19 cellular contexts compared by ENCODE assay signal in genomic region chr17:73610331-73610911, GRCh38. TPM values are rescaled to one million over a fixed set of nuclear protein-coding genes. Genes with fewer than 3 reads are reported as not detected.
DNase-seq lines count a peak whose midpoint lies in the region; ATAC-seq, FAIRE-seq and TF ChIP-seq lines count a peak whose summit lies in the region.
"Had no signal": no experiment of that assay in that cellular context is flagged by ENCODE, and none has a peak within 500 bp of the region (broad histone marks: within the 10 kb centered on the region; RNA-seq: fewer than 3 reads in every experiment).

No MANE protein-coding gene starts in this region.

- H3F3A ChIP-seq in PC-9 (ENCODE audit: insufficient read depth, low read depth): no peaks in the 10 kb centered on the region

- H3K4me1 ChIP-seq in right cardiac atrium (ENCODE audit: control insufficient read depth, insufficient read depth, low read length) (no peaks in the 10 kb centered on the region), GM12878 (ENCODE audit: control insufficient read depth, insufficient read depth, low read length) (no peaks in the 10 kb centered on the region), PC-9 (replicated peaks; ENCODE audit: insufficient read depth) (no peaks in the 10 kb centered on the region)
- H3K4me1 ChIP-seq: Caco-2 had no signal

- TF ChIP-seq POLR2A in GM12878 (IDR thresholded peaks at IDR 0.05; ENCODE audit: low read depth, low read length): no peak

- in situ Hi-C loops in GM12878 (cut with MboI): no loop called here

- no peak for TF ChIP-seq EP300 in GM12878 (IDR thresholded peaks at IDR 0.05; ENCODE audit: borderline replicate concordance in 1 of 2, control insufficient read depth in 1 of 2, low read depth in 2 of 2, low read length in 2 of 2)

- peak overlapping the region; percentile 28 for H3K4me3 Mint-ChIP-seq in nephron progenitor cell
- H3K4me3 Mint-ChIP-seq: CD14-positive monocyte had no signal

- ATAC-seq in right cardiac atrium: no peak
- no peak for ATAC-seq in Right ventricle myocardium superior (ENCODE audit: poor library complexity)
- ATAC-seq in GM12878: no peak
- ATAC-seq: Right ventricle myocardium inferior had no signal

- H3K27me3 ChIP-seq in right cardiac atrium (ENCODE audit: control insufficient read depth, insufficient read depth): no peaks in the 10 kb centered on the region
- no peaks in the 10 kb centered on the region; a peak in 1 of 4 replicates for H3K27me3 ChIP-seq in GM12878 (replicated peaks in 1 of 2; ENCODE audit: control insufficient read depth in 2 of 2, insufficient read depth in 2 of 2, low read length in 1 of 2)
- H3K27me3 ChIP-seq in PC-9 (ENCODE audit: insufficient read depth, low read depth): peaks cover 90% of the 10 kb centered on the region
- H3K27me3 ChIP-seq: MG63 had no signal

- peak overlapping the region; percentile 7 for H3K27ac Mint-ChIP-seq in nephron progenitor cell
- H3K27ac Mint-ChIP-seq: CD14-positive monocyte had no signal

- peaks cover 15% of the 10 kb centered on the region for H3K27me3 Mint-ChIP-seq in nephron progenitor cell (ENCODE audit: low read depth, poor library complexity)

- no peak overlapping the region for H3K27ac ChIP-seq in right cardiac atrium (ENCODE audit: low read length)
- H3K27ac ChIP-seq in GM12878 (ENCODE audit: control insufficient read depth, insufficient read depth): no peak overlapping the region
- no peak overlapping the region for H3K27ac ChIP-seq in PC-9

- CTCF ChIA-PET in GM12878 (lab: Yijun Ruan, JAX): no interaction called here
- CTCF ChIA-PET in PC-9 (lab: Charles Lee): no interaction called here

- no peak for TF ChIP-seq CTCF in GM12878 (IDR thresholded peaks at IDR 0.05 in 2 of 3, conservative IDR thresholded peaks at IDR 0.05 in 1 of 3; ENCODE audit: control insufficient read depth in 2 of 3, extremely low read depth in 1 of 3, insufficient read depth in 1 of 3, low read depth in 3 of 3, low read length in 3 of 3)
- no peak for TF ChIP-seq CTCF in nephron progenitor cell (IDR thresholded peaks at IDR 0.05)
- no peak for TF ChIP-seq CTCF in PC-9 (conservative IDR thresholded peaks at IDR 0.05)

- POLR2A ChIA-PET in GM12878 (lab: Charles Lee) (no interaction called here), PC-9 (lab: Charles Lee; ENCODE audit: unreplicated experiment) (no interaction called here)

- 73% methylated on average over 7 of the region's 7 CpGs for WGBS in right cardiac atrium
- WGBS in GM12878 (ENCODE audit: insufficient coverage, insufficient replicate concordance, low lambda C conversion rate, missing lambda C conversion rate): 37% methylated on average over 7 of the region's 7 CpGs

- H3K79me2 ChIP-seq in GM12878 (ENCODE audit: control insufficient read depth, insufficient read depth, low read length): no peaks in the 10 kb centered on the region
- H3K79me2 ChIP-seq in PC-9 (ENCODE audit: low read depth): no peaks in the 10 kb centered on the region

- intact Hi-C loops in right cardiac atrium (cut with DNase I) (no loop called here), Right ventricle myocardium superior (cut with DNase I) (no loop called here), GM12878 (cut with micrococcal nuclease; ENCODE audit: unreplicated experiment) (no loop called here), PC-9 (cut with micrococcal nuclease; ENCODE audit: unreplicated experiment) (no loop called here), head of caudate nucleus (cut with DNase I) (no loop called here)

- H3K9me3 ChIP-seq in right cardiac atrium (ENCODE audit: control insufficient read depth, low read length): no peaks in the 10 kb centered on the region
- H3K9me3 ChIP-seq in GM12878 (replicated peaks; ENCODE audit: control insufficient read depth, insufficient read depth, low read length): no peaks in the 10 kb centered on the region
- H3K9me3 ChIP-seq in PC-9 (ENCODE audit: insufficient read depth, low read depth): no peaks in the 10 kb centered on the region
- H3K9me3 ChIP-seq: Caco-2, MG63 had no signal

- no peaks in the 10 kb centered on the region for H3K9me3 Mint-ChIP-seq in nephron progenitor cell
- H3K9me3 Mint-ChIP-seq: CD14-positive monocyte had no signal

- peaks cover 11% of the 10 kb centered on the region for H3K36me3 Mint-ChIP-seq in nephron progenitor cell (ENCODE audit: low read depth)
- H3K36me3 Mint-ChIP-seq: CD14-positive monocyte had no signal

- BruUV-seq in GM12878 (replicated peaks; lab: Mats Ljungman, UMichigan) (no TSS peak), PC-9 (replicated peaks; lab: Mats Ljungman, UMichigan) (no TSS peak)

- no peaks in the 10 kb centered on the region for H3K36me3 ChIP-seq in GM12878 (ENCODE audit: control insufficient read depth in 2 of 2, insufficient read depth in 2 of 2, low read length in 1 of 2)
- H3K36me3 ChIP-seq in PC-9 (ENCODE audit: low read depth): no peaks in the 10 kb centered on the region
- H3K36me3 ChIP-seq: MG63 had no signal

- H4K20me1 ChIP-seq in GM12878 (ENCODE audit: control insufficient read depth, insufficient read depth) (no peaks in the 10 kb centered on the region), PC-9 (ENCODE audit: insufficient read depth) (no peaks in the 10 kb centered on the region)

- H2AFZ ChIP-seq in GM12878 (ENCODE audit: control insufficient read depth, low read depth, low read length) (no peak overlapping the region), PC-9 (no peak overlapping the region)

- no peak overlapping the region for H3K4me2 ChIP-seq in GM12878 (ENCODE audit: control insufficient read depth, insufficient read depth)
- H3K4me2 ChIP-seq in PC-9: no peak overlapping the region

- H3K9ac ChIP-seq in GM12878 (ENCODE audit: control insufficient read depth, insufficient read depth, low read length): no peak overlapping the region

- FAIRE-seq in GM12878 (lab: Jason Lieb, UNC) (no peak), urothelium cell line (lab: Jason Lieb, UNC) (peak; percentile 96)
- FAIRE-seq: GM12892, GM19239 had no signal

- TF ChIP-seq RAD21 in GM12878 (IDR thresholded peaks at IDR 0.05; ENCODE audit: insufficient read depth, low read depth, low read length): no peak

- DNase-seq in right cardiac atrium (peak in 2 of 3 donors; percentile 6 to 19), Right ventricle myocardium superior (no peak), GM12878 (ENCODE audit: low read depth, low spot score) (no peak), nephron progenitor cell (no peak), urothelium cell line (ENCODE audit: low spot score) (no peak), PC-9 (no peak), islet precursor cell (no peak), head of caudate nucleus (no peak)
- DNase-seq: 8988T, Caco-2, MG63, NCI-H1105, NCI-H187 treated with DMSO at 0.1 percent for 48 hours, NCI-H446, NCI-H748 treated with DMSO at 0.1 percent for 48 hours had no signal

- H3K4me3 ChIP-seq in right cardiac atrium (ENCODE audit: low read length) (no peak overlapping the region), GM12878 (no peak overlapping the region), PC-9 (no peak overlapping the region)
- H3K4me3 ChIP-seq: MG63 had no signal

- H3K4me1 Mint-ChIP-seq in nephron progenitor cell: peaks cover 81% of the 10 kb centered on the region
- H3K4me1 Mint-ChIP-seq: CD14-positive monocyte had no signal

- SMC1A ChIA-PET in GM12878 (lab: Charles Lee; ENCODE audit: uncharacterized antibody, unreplicated experiment): no interaction called here

- RAD21 ChIA-PET in GM12878 (lab: Charles Lee; ENCODE audit: unreplicated experiment): no interaction called here

- H3K9me2 ChIP-seq in PC-9 (ENCODE audit: insufficient read depth): no peaks in the 10 kb centered on the region

TF ChIP-seq in GM12878, 131 proteins besides CTCF, POLR2A, EP300 and RAD21:
- TF ChIP-seq BCL3 (IDR thresholded peaks at IDR 0.05; ENCODE audit: borderline replicate concordance, insufficient read depth, low read depth, low read length, poor library complexity, severe bottlenecking): peak; percentile 16
- TF ChIP-seq ZNF274 (IDR thresholded peaks at IDR 0.05; ENCODE audit: insufficient read depth, insufficient read length): no peak

RNA-seq across cellular contexts. Expression of gene SDK2, which starts 33.8 kb away (rescaled TPM):
- total RNA-seq in right cardiac atrium (1 to 10 TPM; 1.2 to 4.4 (median 2.1) TPM), Right ventricle myocardium superior (1.0 TPM), GM12878 (2014; rRNA removed) (not detected in 2 replicates), GM12878 (2014; rRNA removed; fragmentation: Illumina TruSeq; extraction: Trizol) (not detected in 2 replicates), GM12878 (2021) (0.08 TPM in 1 of 2 replicates, not detected in the other), PC-9 (2021) (0.04 TPM in 1 of 2 replicates, not detected in the other)
- polyA plus RNA-seq in right cardiac atrium (0.77 TPM), GM12878 (2011; rRNA removed) (0.03 TPM in 1 of 2 replicates, not detected in the other), GM12878 (2014; fragmentation: Illumina TruSeq; extraction: Trizol) (not detected in 2 replicates), GM12878 (2014; fragmentation: Nextera tagmentation; extraction: Ambion mirVana) (not detected), GM12878 (2014; rRNA removed) (not detected in 2 replicates), GM12878 (2016; fragmentation: Nextera tagmentation; extraction: Ambion mirVana) (under 1 TPM in 1 of 2 experiments, not detected in 1; 0.03 TPM)
- total RNA-seq in GM12878 (2013; cell fraction: nucleolus; rRNA removed): 0.04 TPM in 1 of 2 replicates, not detected in the other
- not detected for polyA plus RNA-seq in GM12878 (2011; ENCODE audit: low read depth)
- 0.01 and 0.02 TPM in 2 replicates for polyA plus RNA-seq in GM12878 (2011; cell fraction: cytosol; rRNA removed)
- polyA plus RNA-seq in GM12878 (2011; cell fraction: nucleus; rRNA removed): 0.03 and 0.06 TPM in 2 replicates
- polyA plus RNA-seq in GM12878 (2012): 0.04 TPM in 2 replicates
- under 0.01 TPM in 2 replicates for polyA minus RNA-seq in GM12878 (2011; rRNA and poly(A)+ RNA removed)
- not detected in 2 replicates for polyA minus RNA-seq in GM12878 (2011; cell fraction: cytosol; rRNA and poly(A)+ RNA removed)
- polyA minus RNA-seq in GM12878 (2011; cell fraction: nucleus; rRNA and poly(A)+ RNA removed): under 0.01 TPM in 1 of 2 replicates, not detected in the other
- polyA plus RNA-seq: CD14-positive monocyte had no signal

Comparison
In these comparisons a context has a peak if more than half of its experiments do, and no peak if none do; other contexts are left out.
1. DNase-seq: peak in right cardiac atrium (2 of 3); none in Right ventricle myocardium superior (single experiment), GM12878 (single experiment), nephron progenitor cell (single experiment), urothelium cell line (single experiment), PC-9 (0 of 2), islet precursor cell (single experiment) and head of caudate nucleus (0 of 42).